In genomic region chr12:72075401-72075800, GRCh38 we compare ENCODE assay signal across 22 cellular contexts.
DNase-seq lines count a peak whose midpoint lies in the region; ATAC-seq and TF ChIP-seq lines count a peak whose summit lies in the region.
"Had no signal": no experiment of that assay in that cellular context is flagged by ENCODE, and none has a peak within 500 bp of the region (broad histone marks: within the 10 kb centered on the region; RNA-seq: fewer than 3 reads in every experiment).

No MANE protein-coding gene starts in this region.

- TF ChIP-seq CTCF in Calu3 (IDR thresholded peaks at IDR 0.05; ENCODE audit: unreplicated experiment), result no peak
- no peak for TF ChIP-seq CTCF in progenitor cell of endocrine pancreas (IDR thresholded peaks at IDR 0.05; ENCODE audit: unreplicated experiment)

- H3K4me3 Mint-ChIP-seq in Calu3 (ENCODE audit: low read depth, unreplicated experiment) (no peak overlapping the region), progenitor cell of endocrine pancreas (ENCODE audit: low read depth) (no peak overlapping the region)
- H3K4me3 Mint-ChIP-seq: activated CD4-positive, alpha-beta T cell treated with anti-CD3 and anti-CD28 coated beads for 36 hours; activated CD8-positive, alpha-beta T cell treated with anti-CD3 and anti-CD28 coated beads for 36 hours; natural killer cell treated with Interleukin-12 subunit alpha and Interleukin-12 subunit beta and Interleukin-15 and Interleukin-18, amount 100 ng/mL, for 72 hours; stimulated activated naive B cell treated with anti-CD40 and anti-IgM and Interleukin-4, amounts not matched to agents 10 μg/mL and 1 μg/mL and 100 μg/mL, for 72 hours; T-helper 1 cell treated with Interleukin-12 subunit alpha and Interleukin-12 subunit beta and Interleukin-4 antibody, amounts not matched to agents 30 μg/mL and 1 μg/mL, for 36 hours had no signal

- BruUV-seq in Calu3 (replicated peaks; lab: Mats Ljungman, UMichigan), result no TSS peak

- DNase-seq in Calu3 (no peak), KBM-7 (peak; percentile 4), OCI-M1 (lab: John Stamatoyannopoulos, UW) (peak; percentile 32), progenitor cell of endocrine pancreas (ENCODE audit: low spot score, unreplicated experiment) (no peak), globus pallidus (ENCODE audit: low spot score) (no peak), left colon (no peak)
- DNase-seq: activated CD4-positive, alpha-beta T cell treated with anti-CD3 and anti-CD28 coated beads for 36 hours; activated CD8-positive, alpha-beta T cell treated with anti-CD3 and anti-CD28 coated beads for 36 hours; DMS79 treated with DMSO at 0.1 percent for 48 hours; GF-D8; Karpas-422; NCI-H1694 treated with DMSO at 0.1 percent for 48 hours; NCI-H526; occipital lobe; psoas muscle; stimulated activated naive B cell treated with anti-CD40 and anti-IgM and Interleukin-4, amounts not matched to agents 10 μg/mL and 1 μg/mL and 100 μg/mL, for 72 hours; upper lobe of left lung had no signal

- H3K9me3 Mint-ChIP-seq in Calu3 (ENCODE audit: low read depth, unreplicated experiment) (peaks cover 8% of the 10 kb centered on the region), progenitor cell of endocrine pancreas (ENCODE audit: low read depth) (peaks cover 13% of the 10 kb centered on the region)

- in situ Hi-C loops in KBM-7 (cut with MboI; ENCODE audit: low pct_unique_long_range_greater_than_20kb, low sequenced_read_pairs), result no loop called here

- no peaks in the 10 kb centered on the region for H3K4me1 Mint-ChIP-seq in Calu3 (ENCODE audit: low read depth, unreplicated experiment)
- peaks cover 5% of the 10 kb centered on the region for H3K4me1 Mint-ChIP-seq in progenitor cell of endocrine pancreas (ENCODE audit: low read depth)
- H3K4me1 Mint-ChIP-seq: activated CD4-positive, alpha-beta T cell treated with anti-CD3 and anti-CD28 coated beads for 36 hours; stimulated activated naive B cell treated with anti-CD40 and anti-IgM and Interleukin-4, amounts not matched to agents 10 μg/mL and 1 μg/mL and 100 μg/mL, for 72 hours had no signal

- intact Hi-C loops in Calu3 (cut with micrococcal nuclease; ENCODE audit: unreplicated experiment), result no loop called here
- intact Hi-C loops in left colon (cut with DNase I, micrococcal nuclease), result no loop called here

- H3K36me3 Mint-ChIP-seq in Calu3 (ENCODE audit: insufficient read depth, unreplicated experiment), result no peaks in the 10 kb centered on the region
- H3K36me3 Mint-ChIP-seq in progenitor cell of endocrine pancreas (ENCODE audit: insufficient read depth), result peaks cover 3% of the 10 kb centered on the region
- H3K36me3 Mint-ChIP-seq: natural killer cell treated with Interleukin-12 subunit alpha and Interleukin-12 subunit beta and Interleukin-15 and Interleukin-18, amount 100 ng/mL, for 72 hours; stimulated activated naive B cell treated with anti-CD40 and anti-IgM and Interleukin-4, amounts not matched to agents 10 μg/mL and 1 μg/mL and 100 μg/mL, for 72 hours had no signal

- CTCF ChIA-PET in Calu3 (lab: Charles Lee), result no interaction called here

- H3K27ac Mint-ChIP-seq in Calu3 (ENCODE audit: unreplicated experiment), result peak overlapping the region; percentile 22
- no peak overlapping the region for H3K27ac Mint-ChIP-seq in progenitor cell of endocrine pancreas
- H3K27ac Mint-ChIP-seq: activated CD4-positive, alpha-beta T cell treated with anti-CD3 and anti-CD28 coated beads for 36 hours; activated CD8-positive, alpha-beta T cell treated with anti-CD3 and anti-CD28 coated beads for 36 hours; activated naive CD4-positive, alpha-beta T cell treated with anti-CD3 and anti-CD28 coated beads, Interleukin-2, amount 50 U/mL, for 72 hours; natural killer cell treated with Interleukin-12 subunit alpha and Interleukin-12 subunit beta and Interleukin-15 and Interleukin-18, amount 100 ng/mL, for 72 hours; stimulated activated naive B cell treated with anti-CD40 and anti-IgM and Interleukin-4, amounts not matched to agents 10 μg/mL and 1 μg/mL and 100 μg/mL, for 72 hours; T-helper 1 cell treated with Interleukin-12 subunit alpha and Interleukin-12 subunit beta and Interleukin-4 antibody, amounts not matched to agents 30 μg/mL and 1 μg/mL, for 36 hours had no signal

- ATAC-seq in esophagus mucosa (peak; percentile 92), left colon (no peak), GM19023 (IDR thresholded peaks at IDR 0.05; ENCODE audit: unreplicated experiment) (no peak)
- ATAC-seq: activated CD4-positive, alpha-beta T cell treated with anti-CD3 and anti-CD28 coated beads for 36 hours; activated CD8-positive, alpha-beta T cell treated with anti-CD3 and anti-CD28 coated beads for 36 hours; activated naive CD4-positive, alpha-beta T cell treated with anti-CD3 and anti-CD28 coated beads, Interleukin-2, amount 50 U/mL, for 72 hours; natural killer cell treated with Interleukin-12 subunit alpha and Interleukin-12 subunit beta and Interleukin-15 and Interleukin-18, amount 100 ng/mL, for 72 hours; psoas muscle; stimulated activated naive B cell treated with anti-CD40 and anti-IgM and Interleukin-4, amounts not matched to agents 10 μg/mL and 1 μg/mL and 100 μg/mL, for 72 hours had no signal

- H3K27me3 Mint-ChIP-seq in Calu3 (ENCODE audit: unreplicated experiment) (no peaks in the 10 kb centered on the region), progenitor cell of endocrine pancreas (no peaks in the 10 kb centered on the region)
- H3K27me3 Mint-ChIP-seq: activated CD8-positive, alpha-beta T cell treated with anti-CD3 and anti-CD28 coated beads for 36 hours; natural killer cell treated with Interleukin-12 subunit alpha and Interleukin-12 subunit beta and Interleukin-15 and Interleukin-18, amount 100 ng/mL, for 72 hours; stimulated activated naive B cell treated with anti-CD40 and anti-IgM and Interleukin-4, amounts not matched to agents 10 μg/mL and 1 μg/mL and 100 μg/mL, for 72 hours had no signal

Comparison
In these comparisons a context has a peak if more than half of its experiments do, and no peak if none do; other contexts are left out.
1. DNase-seq: peak in KBM-7 (single experiment) and OCI-M1 (single experiment); none in Calu3 (single experiment), progenitor cell of endocrine pancreas (single experiment), globus pallidus (single experiment) and left colon (0 of 2).